10 cellular contexts compared by ENCODE assay signal in genomic region chr4:57064811-57065711, GRCh38. TPM values are rescaled to one million over a fixed set of nuclear protein-coding genes. Genes with fewer than 3 reads are reported as not detected.
A peak's percentile ranks its signal among the peaks of the same experiment; 100 is the strongest.
DNase-seq lines count a peak whose midpoint lies in the region; ATAC-seq, FAIRE-seq and TF ChIP-seq lines count a peak whose summit lies in the region.
"Had no signal": no experiment of that assay in that cellular context is flagged by ENCODE, and none has a peak within 500 bp of the region (broad histone marks: within the 10 kb centered on the region; RNA-seq: fewer than 3 reads in every experiment).

No MANE protein-coding gene starts in this region.

- H3K36me3 ChIP-seq in body of pancreas (replicated peaks in 1 of 2; ENCODE audit: insufficient read depth in 1 of 2, low read depth in 2 of 2) (no peaks in the 10 kb centered on the region), kidney (ENCODE audit: control insufficient read depth in 1 of 2, insufficient read depth in 2 of 2, low read length in 2 of 2) (no peaks in the 10 kb centered on the region), stomach smooth muscle (ENCODE audit: control insufficient read depth in 2 of 2, insufficient read depth in 2 of 2, low read length in 2 of 2) (no peaks in the 10 kb centered on the region)

- TF ChIP-seq POLR2A in body of pancreas (IDR thresholded peaks at IDR 0.05), result no peak

- peak; percentile 54 for ATAC-seq in body of pancreas
- no peak for ATAC-seq in GM21786 (IDR thresholded peaks at IDR 0.05; ENCODE audit: unreplicated experiment)
- ATAC-seq in GM18873 (IDR thresholded peaks at IDR 0.05; ENCODE audit: low FRiP score, unreplicated experiment), result no peak

- DNase-seq in GOT3 (lab: John Stamatoyannopoulos, UW) (peak; percentile 34), body of pancreas (peak; percentile 32 to 56 (median 36)), kidney (peak; percentile 91), SW480 (ENCODE audit: low spot score) (no peak), HK-2 (ENCODE audit: unreplicated experiment) (no peak)
- DNase-seq: NCI-H1092 treated with DMSO at 0.1 percent for 48 hours, T-helper 2 cell had no signal

- intact Hi-C loops in body of pancreas (cut with DNase I), result no loop called here
- intact Hi-C loops in kidney (cut with DNase I), result no loop called here

- H3K27me3 ChIP-seq in body of pancreas, result no peaks in the 10 kb centered on the region
- H3K27me3 ChIP-seq in stomach smooth muscle (ENCODE audit: control insufficient read depth in 1 of 2, insufficient read depth in 2 of 2, low read length in 2 of 2), result no peaks in the 10 kb centered on the region

- FAIRE-seq in kidney (lab: Jason Lieb, UNC), result no peak

- H3K9ac ChIP-seq in kidney (ENCODE audit: low read length in 2 of 2) (no peak overlapping the region), stomach smooth muscle (ENCODE audit: low read length in 2 of 2) (no peak overlapping the region)

- no peaks in the 10 kb centered on the region for H3K9me3 ChIP-seq in body of pancreas
- no peaks in the 10 kb centered on the region for H3K9me3 ChIP-seq in kidney (ENCODE audit: control insufficient read depth in 1 of 2, low read length in 2 of 2)
- no peaks in the 10 kb centered on the region for H3K9me3 ChIP-seq in stomach smooth muscle (ENCODE audit: control insufficient read depth in 2 of 2, low read length in 2 of 2)

- TF ChIP-seq CTCF in body of pancreas (IDR thresholded peaks at IDR 0.05) (no peak), kidney (IDR thresholded peaks at IDR 0.05; ENCODE audit: borderline replicate concordance, extremely low read depth, insufficient read depth) (no peak)

- peak overlapping the region in 2 of 4 donors; percentile 33 to 54 for H3K27ac ChIP-seq in body of pancreas
- peak overlapping the region; percentile 54 to 79 for H3K27ac ChIP-seq in kidney (ENCODE audit: low read depth in 2 of 2, low read length in 2 of 2)
- H3K27ac ChIP-seq in stomach smooth muscle (ENCODE audit: low read length), result peak overlapping the region; percentile 62

- 62 to 70% methylated on average over 20 of the region's 20 CpGs for WGBS in body of pancreas, 2 donors

- H3K4me1 ChIP-seq in body of pancreas, result peaks cover 21% of the 10 kb centered on the region
- peaks cover 36 to 54% of the 10 kb centered on the region in 2 donors for H3K4me1 ChIP-seq in kidney (ENCODE audit: control insufficient read depth in 1 of 2, insufficient read depth in 1 of 2, low read depth in 1 of 2, low read length in 2 of 2)
- peaks cover 32% of the 10 kb centered on the region for H3K4me1 ChIP-seq in stomach smooth muscle (ENCODE audit: control insufficient read depth, insufficient read depth, low read length)

- H3K4me3 ChIP-seq in body of pancreas, result no peak overlapping the region
- H3K4me3 ChIP-seq in kidney (ENCODE audit: low read length in 2 of 2), result no peak overlapping the region
- H3K4me3 ChIP-seq in stomach smooth muscle (ENCODE audit: low read length in 2 of 2), result peak overlapping the region in 1 of 2 donors; percentile 40

RNA-seq across cellular contexts. Expression of gene IGFBP7, which starts 45.1 kb away (rescaled TPM):
- total RNA-seq in body of pancreas (1,000 to 10,000 TPM in 1 of 2 donors, 100 to 1,000 TPM in 1; 758 to 1,249 TPM), kidney (1,703 TPM)
- polyA plus RNA-seq in kidney (ENCODE audit: insufficient read depth, low read depth, low replicate concordance), result 2,157 TPM

Comparison
In these comparisons a context has a peak if more than half of its experiments do, and no peak if none do; other contexts are left out.
1. DNase-seq: peak in GOT3 (single experiment), body of pancreas (4 of 4) and kidney (single experiment); none in SW480 (single experiment) and HK-2 (single experiment).